In genomic region chr12:2845280-2845679, GRCh38 we compare ENCODE assay signal across 9 cellular contexts. TPM values are rescaled to one million over a fixed set of nuclear protein-coding genes. Genes with fewer than 3 reads are reported as not detected.
DNase-seq lines count a peak whose midpoint lies in the region; ATAC-seq, FAIRE-seq and TF ChIP-seq lines count a peak whose summit lies in the region.
"Had no signal": no experiment of that assay in that cellular context is flagged by ENCODE, and none has a peak within 500 bp of the region (broad histone marks: within the 10 kb centered on the region; RNA-seq: fewer than 3 reads in every experiment).

No MANE protein-coding gene starts in this region.

- no peak for TF ChIP-seq CTCF in liver (IDR thresholded peaks at IDR 0.05; ENCODE audit: low read depth, low read length, missing input control)
- TF ChIP-seq CTCF in HepG2 (CRISPR knock-in tag; IDR thresholded peaks at IDR 0.05) = no peak
- no peak for TF ChIP-seq CTCF in vagina (IDR thresholded peaks at IDR 0.05)
- no peak for TF ChIP-seq CTCF in lower leg skin (IDR thresholded peaks at IDR 0.05)

- H3K27me3 ChIP-seq in liver (ENCODE audit: control insufficient read depth in 4 of 4, insufficient read depth in 4 of 4, low read length in 3 of 4) = no peaks in the 10 kb centered on the region
- H3K27me3 ChIP-seq in HepG2 (ENCODE audit: control insufficient read depth in 1 of 2, insufficient read depth in 2 of 2, low read length in 2 of 2) = no peaks in the 10 kb centered on the region; a peak in 1 of 5 replicates
- no peaks in the 10 kb centered on the region for H3K27me3 ChIP-seq in right cardiac atrium (ENCODE audit: control insufficient read depth, insufficient read depth)
- H3K27me3 ChIP-seq in vagina = no peaks in the 10 kb centered on the region

- POLR2A ChIA-PET in HepG2 (lab: Yijun Ruan, JAX) = interaction anchor here (0.6 to 0.8 kb wide), 2 partner anchors 29 to 40 kb away, joined by 4 read pairs; no protein-coding TSS in a partner anchor

- no peak overlapping the region for H3K4me3 ChIP-seq in liver (ENCODE audit: low read depth in 1 of 3, low read length in 3 of 3)
- H3K4me3 ChIP-seq in HepG2 (replicated peaks in 1 of 3; ENCODE audit: insufficient read depth in 1 of 3, low read depth in 2 of 3, low read length in 3 of 3) = no peak overlapping the region
- H3K4me3 ChIP-seq in right cardiac atrium (ENCODE audit: low read length) = no peak overlapping the region
- H3K4me3 ChIP-seq in vagina = no peak overlapping the region
- no peak overlapping the region for H3K4me3 ChIP-seq in lower leg skin (ENCODE audit: low read depth, poor library complexity, severe bottlenecking)
- H3K4me3 ChIP-seq: thoracic aorta had no signal

- no peak for TF ChIP-seq RAD21 in liver (IDR thresholded peaks at IDR 0.05)
- no peak for TF ChIP-seq RAD21 in HepG2 (CRISPR knock-in tag; IDR thresholded peaks at IDR 0.05)

- in situ Hi-C loops in HepG2 (cut with HindIII; ENCODE audit: extremely low pct_ligation_motif_present, low pct_unique_long_range_greater_than_20kb) = loop anchor here (5.0 kb wide), 1 partner anchor 102 kb away; no protein-coding TSS in a partner anchor

- intact Hi-C loops in HepG2 (cut with micrococcal nuclease; ENCODE audit: unreplicated experiment) = loop anchor here (5.0 kb wide), 2 partner anchors 42 to 117 kb away; no protein-coding TSS in a partner anchor
- intact Hi-C loops in right cardiac atrium (cut with DNase I) = no loop called here
- intact Hi-C loops in vagina (cut with DNase I) = no loop called here
- intact Hi-C loops in lower leg skin (cut with DNase I; ENCODE audit: low total_unique reads) = no loop called here

- TF ChIP-seq POLR2A in HepG2 (IDR thresholded peaks at IDR 0.05; ENCODE audit: insufficient read depth in 1 of 2, low read depth in 2 of 2, low read length in 2 of 2) (no peak), vagina (IDR thresholded peaks at IDR 0.05) (no peak), lower leg skin (IDR thresholded peaks at IDR 0.05) (no peak)

- no peak overlapping the region for H3K9ac ChIP-seq in liver (ENCODE audit: low read depth in 1 of 2, low read length in 2 of 2)
- H3K9ac ChIP-seq in HepG2 (ENCODE audit: insufficient read depth, low read depth, low read length) = no peak overlapping the region

- ATAC-seq in HepG2 (no peak), right cardiac atrium (peak; percentile 50 to 80)

- DNase-seq in HepG2 (ENCODE audit: low spot score) (no peak), right cardiac atrium (peak; percentile 48 to 68 (median 68)), vagina (ENCODE audit: extremely low spot score in 2 of 2) (no peak), lower leg skin (ENCODE audit: low spot score in 2 of 2) (no peak), substantia nigra (lab: John Stamatoyannopoulos, UW) (no peak)
- DNase-seq: kidney glomerular epithelial cell had no signal

- no TSS peak for BruUV-seq in HepG2 (replicated peaks; lab: Mats Ljungman, UMichigan)

- H2AFZ ChIP-seq in HepG2 (ENCODE audit: low read length) = no peak overlapping the region

- TF ChIP-seq EP300 in HepG2 (IDR thresholded peaks at IDR 0.05; ENCODE audit: low read depth in 2 of 2, low read length in 2 of 2) (no peak), HepG2 (CRISPR knock-in tag; IDR thresholded peaks at IDR 0.05; ENCODE audit: borderline replicate concordance) (no peak)

- peaks cover 0 to 10% (median 2%) of the 10 kb centered on the region in 4 donors for H3K36me3 ChIP-seq in liver (ENCODE audit: control insufficient read depth in 4 of 4, insufficient read depth in 3 of 4, low read depth in 1 of 4, low read length in 3 of 4)
- H3K36me3 ChIP-seq in HepG2 (replicated peaks in 1 of 2; ENCODE audit: control insufficient read depth in 1 of 2, insufficient read depth in 2 of 2, low read length in 2 of 2) = peaks cover 3 to 4% of the 10 kb centered on the region in 2 experiments; a peak in 2 of 5 replicates
- H3K36me3 ChIP-seq in vagina = no peaks in the 10 kb centered on the region
- H3K36me3 ChIP-seq: thoracic aorta had no signal

- H3K9me3 ChIP-seq in liver (ENCODE audit: control insufficient read depth in 4 of 4, low read length in 3 of 4) (no peaks in the 10 kb centered on the region), HepG2 (ENCODE audit: low read length) (no peaks in the 10 kb centered on the region), right cardiac atrium (ENCODE audit: control insufficient read depth, low read length) (no peaks in the 10 kb centered on the region), vagina (no peaks in the 10 kb centered on the region)
- H3K9me3 ChIP-seq: thoracic aorta had no signal

- H4K20me1 ChIP-seq in HepG2 (ENCODE audit: insufficient read depth, low read length) = no peaks in the 10 kb centered on the region

- H3K4me1 ChIP-seq in liver (ENCODE audit: control insufficient read depth in 4 of 4, insufficient read depth in 4 of 4, low read length in 3 of 4) (peaks cover 2 to 10% (median 8%) of the 10 kb centered on the region in 4 donors), HepG2 (ENCODE audit: insufficient read depth, low read length) (peaks cover 42% of the 10 kb centered on the region), right cardiac atrium (ENCODE audit: control insufficient read depth, insufficient read depth, low read length) (no peaks in the 10 kb centered on the region), vagina (no peaks in the 10 kb centered on the region)

- no peak overlapping the region for H3K4me2 ChIP-seq in HepG2 (ENCODE audit: low read depth, low read length)

- H3K79me2 ChIP-seq in HepG2 (ENCODE audit: insufficient read depth, low read length) = no peaks in the 10 kb centered on the region

- WGBS in liver = 66% methylated on average over 6 of the region's 6 CpGs
- WGBS in HepG2 (ENCODE audit: low lambda C conversion rate) = 82% methylated on average over 6 of the region's 6 CpGs
- 27% methylated on average over 6 of the region's 6 CpGs for WGBS in right cardiac atrium
- WGBS in lower leg skin, 2 donors = 40 to 56% methylated on average over 6 of the region's 6 CpGs

- CTCF ChIA-PET in HepG2 (lab: Yijun Ruan, JAX; ENCODE audit: low intra/inter-chr PET ratio, low total read pairs) = interaction anchor here (1.7 kb wide), 1 partner anchor 99 kb away, joined by 6 read pairs; no protein-coding TSS in a partner anchor

- H3K27ac ChIP-seq in liver (ENCODE audit: low read depth in 1 of 2, low read length in 2 of 2) (peak overlapping the region in 1 of 2 donors; percentile 9), HepG2 (ENCODE audit: extremely low read length, insufficient read depth, low read length) (no peak overlapping the region), right cardiac atrium (ENCODE audit: low read length) (no peak overlapping the region), vagina (peak overlapping the region; percentile 6), substantia nigra (ENCODE audit: low read depth, low read length, poor library complexity, severe bottlenecking) (no peak overlapping the region)
- H3K27ac ChIP-seq: thoracic aorta, VCaP had no signal

- FAIRE-seq in HepG2 (lab: Jason Lieb, UNC) = no peak

RNA-seq across cellular contexts. Expression of gene NRIP2, which starts 10.4 kb away (rescaled TPM):
- total RNA-seq in liver (under 1 TPM; 0.19 to 0.25 TPM), HepG2 (2016; rRNA removed; fragmentation: Illumina TruSeq; extraction: Trizol) (not detected in 2 replicates), right cardiac atrium (1 to 10 TPM; 1.5 to 3.0 (median 1.8) TPM), vagina (1.2 TPM), lower leg skin (1 to 10 TPM in 2 of 4 donors, under 1 TPM in 2; 0.17 to 1.9 (median 0.79) TPM)
- polyA plus RNA-seq in liver (under 1 TPM; 0.21 to 0.46 TPM), HepG2 (2011; rRNA removed) (not detected in 2 replicates), right cardiac atrium (2.0 TPM)
- total RNA-seq in HepG2 (2016; cell fraction: cytosol; rRNA removed; fragmentation: Illumina TruSeq; extraction: Trizol; ENCODE audit: low read depth) = not detected in 2 replicates
- total RNA-seq in HepG2 (2016; cell fraction: insoluble cytoplasmic fraction; rRNA removed; fragmentation: Illumina TruSeq; extraction: Trizol) = not detected in 2 replicates
- total RNA-seq in HepG2 (2016; cell fraction: membrane; rRNA removed; fragmentation: Illumina TruSeq; extraction: Trizol) = not detected in 2 replicates
- not detected in 2 replicates for total RNA-seq in HepG2 (2016; cell fraction: nucleus; rRNA removed; fragmentation: Illumina TruSeq; extraction: Trizol)
- polyA plus RNA-seq in HepG2 (2011; cell fraction: cytosol; rRNA removed) = not detected in 2 replicates
- not detected in 2 replicates for polyA plus RNA-seq in HepG2 (2011; cell fraction: nucleus; rRNA removed)
- 0.15 and 0.25 TPM in 2 replicates for polyA plus RNA-seq in HepG2 (2012)
- not detected in 2 replicates for polyA plus RNA-seq in HepG2 (2016; cell fraction: cytosol; fragmentation: Illumina TruSeq; extraction: Trizol; ENCODE audit: low read depth)
- not detected in 2 replicates for polyA plus RNA-seq in HepG2 (2016; cell fraction: insoluble cytoplasmic fraction; fragmentation: Illumina TruSeq; extraction: Trizol; ENCODE audit: low read depth)
- polyA plus RNA-seq in HepG2 (2016; cell fraction: membrane; fragmentation: Illumina TruSeq; extraction: Trizol; ENCODE audit: low read depth) = not detected in 2 replicates
- polyA plus RNA-seq in HepG2 (2016; cell fraction: nucleus; fragmentation: Illumina TruSeq; extraction: Trizol; ENCODE audit: insufficient read depth, low read depth) = not detected in 2 replicates
- polyA minus RNA-seq in HepG2 (2011; rRNA and poly(A)+ RNA removed; ENCODE audit: low replicate concordance) = not detected in 2 replicates
- polyA minus RNA-seq in HepG2 (2011; cell fraction: cytosol; rRNA and poly(A)+ RNA removed) = not detected in 2 replicates
- polyA minus RNA-seq in HepG2 (2011; cell fraction: nucleus; rRNA and poly(A)+ RNA removed) = not detected in 2 replicates

RNA-seq across cellular contexts. Expression of gene TEX52, which starts 11.6 kb away (rescaled TPM):
- total RNA-seq in liver (not detected), HepG2 (2016; rRNA removed; fragmentation: Illumina TruSeq; extraction: Trizol) (0.17 TPM in 1 of 2 replicates, not detected in the other), right cardiac atrium (not detected), vagina (not detected), lower leg skin (not detected)
- polyA plus RNA-seq in liver (not detected), HepG2 (2011; rRNA removed) (0.05 TPM in 1 of 2 replicates, not detected in the other), right cardiac atrium (not detected)
- total RNA-seq in HepG2 (2016; cell fraction: cytosol; rRNA removed; fragmentation: Illumina TruSeq; extraction: Trizol; ENCODE audit: low read depth) = not detected in 2 replicates
- total RNA-seq in HepG2 (2016; cell fraction: insoluble cytoplasmic fraction; rRNA removed; fragmentation: Illumina TruSeq; extraction: Trizol) = not detected in 2 replicates
- 0.15 TPM in 1 of 2 replicates, not detected in the other for total RNA-seq in HepG2 (2016; cell fraction: membrane; rRNA removed; fragmentation: Illumina TruSeq; extraction: Trizol)
- total RNA-seq in HepG2 (2016; cell fraction: nucleus; rRNA removed; fragmentation: Illumina TruSeq; extraction: Trizol) = not detected in 2 replicates
- not detected in 2 replicates for polyA plus RNA-seq in HepG2 (2011; cell fraction: cytosol; rRNA removed)
- polyA plus RNA-seq in HepG2 (2011; cell fraction: nucleus; rRNA removed) = not detected in 2 replicates
- 0.32 and 0.44 TPM in 2 replicates for polyA plus RNA-seq in HepG2 (2012)
- not detected in 2 replicates for polyA plus RNA-seq in HepG2 (2016; cell fraction: cytosol; fragmentation: Illumina TruSeq; extraction: Trizol; ENCODE audit: low read depth)
- not detected in 2 replicates for polyA plus RNA-seq in HepG2 (2016; cell fraction: insoluble cytoplasmic fraction; fragmentation: Illumina TruSeq; extraction: Trizol; ENCODE audit: low read depth)
- not detected in 2 replicates for polyA plus RNA-seq in HepG2 (2016; cell fraction: membrane; fragmentation: Illumina TruSeq; extraction: Trizol; ENCODE audit: low read depth)
- polyA plus RNA-seq in HepG2 (2016; cell fraction: nucleus; fragmentation: Illumina TruSeq; extraction: Trizol; ENCODE audit: insufficient read depth, low read depth) = not detected in 2 replicates
- 0.34 TPM in 1 of 2 replicates, not detected in the other for polyA minus RNA-seq in HepG2 (2011; rRNA and poly(A)+ RNA removed; ENCODE audit: low replicate concordance)
- not detected in 2 replicates for polyA minus RNA-seq in HepG2 (2011; cell fraction: cytosol; rRNA and poly(A)+ RNA removed)
- 0.52 TPM in 1 of 2 replicates, not detected in the other for polyA minus RNA-seq in HepG2 (2011; cell fraction: nucleus; rRNA and poly(A)+ RNA removed)
- total RNA-seq: thoracic aorta had no signal

RNA-seq across cellular contexts. Expression of gene FOXM1, which starts 31.7 kb away (rescaled TPM):
- total RNA-seq in liver = 10 to 100 TPM in 1 of 2 donors, not detected in 1; 10.3 TPM
- polyA plus RNA-seq in liver = 1 to 10 TPM in 1 of 2 donors, under 1 TPM in 1; 0.81 to 4.6 TPM
- 25.9 and 28.6 TPM in 2 replicates for total RNA-seq in HepG2 (2016; rRNA removed; fragmentation: Illumina TruSeq; extraction: Trizol)
- total RNA-seq in HepG2 (2016; cell fraction: cytosol; rRNA removed; fragmentation: Illumina TruSeq; extraction: Trizol; ENCODE audit: low read depth) = 25.4 and 25.7 TPM in 2 replicates
- 22.5 and 24.1 TPM in 2 replicates for total RNA-seq in HepG2 (2016; cell fraction: insoluble cytoplasmic fraction; rRNA removed; fragmentation: Illumina TruSeq; extraction: Trizol)
- total RNA-seq in HepG2 (2016; cell fraction: membrane; rRNA removed; fragmentation: Illumina TruSeq; extraction: Trizol) = 75.7 and 77.8 TPM in 2 replicates
- 21.2 and 26.7 TPM in 2 replicates for total RNA-seq in HepG2 (2016; cell fraction: nucleus; rRNA removed; fragmentation: Illumina TruSeq; extraction: Trizol)
- polyA plus RNA-seq in HepG2 (2011; rRNA removed) = 13.0 and 17.1 TPM in 2 replicates
- 10.5 and 13.6 TPM in 2 replicates for polyA plus RNA-seq in HepG2 (2011; cell fraction: cytosol; rRNA removed)
- 19.0 and 26.5 TPM in 2 replicates for polyA plus RNA-seq in HepG2 (2011; cell fraction: nucleus; rRNA removed)
- 12.5 and 25.0 TPM in 2 replicates for polyA plus RNA-seq in HepG2 (2012)
- 77.1 and 77.7 TPM in 2 replicates for polyA plus RNA-seq in HepG2 (2016; cell fraction: cytosol; fragmentation: Illumina TruSeq; extraction: Trizol; ENCODE audit: low read depth)
- polyA plus RNA-seq in HepG2 (2016; cell fraction: insoluble cytoplasmic fraction; fragmentation: Illumina TruSeq; extraction: Trizol; ENCODE audit: low read depth) = 47.3 and 73.5 TPM in 2 replicates
- 163 and 181 TPM in 2 replicates for polyA plus RNA-seq in HepG2 (2016; cell fraction: membrane; fragmentation: Illumina TruSeq; extraction: Trizol; ENCODE audit: low read depth)
- polyA plus RNA-seq in HepG2 (2016; cell fraction: nucleus; fragmentation: Illumina TruSeq; extraction: Trizol; ENCODE audit: insufficient read depth, low read depth) = 78.8 and 80.9 TPM in 2 replicates
- polyA minus RNA-seq in HepG2 (2011; rRNA and poly(A)+ RNA removed; ENCODE audit: low replicate concordance) = 19.2 and 106 TPM in 2 replicates
- polyA minus RNA-seq in HepG2 (2011; cell fraction: cytosol; rRNA and poly(A)+ RNA removed) = 12.0 and 16.2 TPM in 2 replicates
- 11.6 and 12.9 TPM in 2 replicates for polyA minus RNA-seq in HepG2 (2011; cell fraction: nucleus; rRNA and poly(A)+ RNA removed)
- total RNA-seq in right cardiac atrium = 1 to 10 TPM in 2 of 4 donors, under 1 TPM in 2; 0.33 to 1.7 (median 0.93) TPM
- polyA plus RNA-seq in right cardiac atrium = 0.20 TPM
- 8.1 TPM for total RNA-seq in vagina
- 1 to 10 TPM; 1.4 to 6.5 (median 2.9) TPM for total RNA-seq in lower leg skin

RNA-seq across cellular contexts. Expression of gene RHNO1, which starts 31.7 kb away (rescaled TPM):
- total RNA-seq in liver (10 to 100 TPM in 1 of 2 donors, 1 to 10 TPM in 1; 1.4 to 14.5 TPM), HepG2 (2016; rRNA removed; fragmentation: Illumina TruSeq; extraction: Trizol) (27.2 and 30.4 TPM in 2 replicates), right cardiac atrium (10 to 100 TPM in 1 of 4 donors, 1 to 10 TPM in 3; 8.3 to 11.0 (median 8.7) TPM), vagina (13.8 TPM), lower leg skin (10 to 100 TPM; 14.3 to 21.3 (median 17.2) TPM)
- polyA plus RNA-seq in liver (1 to 10 TPM; 2.2 to 3.5 TPM), HepG2 (2011; rRNA removed) (37.4 and 49.6 TPM in 2 replicates), right cardiac atrium (13.6 TPM)
- 21.1 and 34.2 TPM in 2 replicates for total RNA-seq in HepG2 (2016; cell fraction: cytosol; rRNA removed; fragmentation: Illumina TruSeq; extraction: Trizol; ENCODE audit: low read depth)
- 25.6 and 27.8 TPM in 2 replicates for total RNA-seq in HepG2 (2016; cell fraction: insoluble cytoplasmic fraction; rRNA removed; fragmentation: Illumina TruSeq; extraction: Trizol)
- 46.0 and 68.5 TPM in 2 replicates for total RNA-seq in HepG2 (2016; cell fraction: membrane; rRNA removed; fragmentation: Illumina TruSeq; extraction: Trizol)
- total RNA-seq in HepG2 (2016; cell fraction: nucleus; rRNA removed; fragmentation: Illumina TruSeq; extraction: Trizol) = 11.0 and 12.2 TPM in 2 replicates
- 24.5 and 28.5 TPM in 2 replicates for polyA plus RNA-seq in HepG2 (2011; cell fraction: cytosol; rRNA removed)
- polyA plus RNA-seq in HepG2 (2011; cell fraction: nucleus; rRNA removed) = 5.2 and 7.5 TPM in 2 replicates
- 12.7 and 23.0 TPM in 2 replicates for polyA plus RNA-seq in HepG2 (2012)
- polyA plus RNA-seq in HepG2 (2016; cell fraction: cytosol; fragmentation: Illumina TruSeq; extraction: Trizol; ENCODE audit: low read depth) = 31.9 and 64.1 TPM in 2 replicates
- polyA plus RNA-seq in HepG2 (2016; cell fraction: insoluble cytoplasmic fraction; fragmentation: Illumina TruSeq; extraction: Trizol; ENCODE audit: low read depth) = 61.5 and 67.1 TPM in 2 replicates
- polyA plus RNA-seq in HepG2 (2016; cell fraction: membrane; fragmentation: Illumina TruSeq; extraction: Trizol; ENCODE audit: low read depth) = 69.7 and 97.7 TPM in 2 replicates
- polyA plus RNA-seq in HepG2 (2016; cell fraction: nucleus; fragmentation: Illumina TruSeq; extraction: Trizol; ENCODE audit: insufficient read depth, low read depth) = 22.6 and 24.4 TPM in 2 replicates
- polyA minus RNA-seq in HepG2 (2011; rRNA and poly(A)+ RNA removed; ENCODE audit: low replicate concordance) = 20.8 and 79.2 TPM in 2 replicates
- 18.6 and 19.5 TPM in 2 replicates for polyA minus RNA-seq in HepG2 (2011; cell fraction: cytosol; rRNA and poly(A)+ RNA removed)
- 5.0 and 7.2 TPM in 2 replicates for polyA minus RNA-seq in HepG2 (2011; cell fraction: nucleus; rRNA and poly(A)+ RNA removed)

RNA-seq across cellular contexts. Expression of gene ITFG2, which starts 32.8 kb away (rescaled TPM):
- total RNA-seq in liver = 10 to 100 TPM in 1 of 2 donors, 1 to 10 TPM in 1; 9.3 to 26.3 TPM
- 10 to 100 TPM in 1 of 2 donors, 1 to 10 TPM in 1; 7.5 to 13.4 TPM for polyA plus RNA-seq in liver
- total RNA-seq in HepG2 (2016; rRNA removed; fragmentation: Illumina TruSeq; extraction: Trizol) = 8.9 and 15.5 TPM in 2 replicates
- 20.0 and 20.3 TPM in 2 replicates for total RNA-seq in HepG2 (2016; cell fraction: cytosol; rRNA removed; fragmentation: Illumina TruSeq; extraction: Trizol; ENCODE audit: low read depth)
- 7.9 and 16.4 TPM in 2 replicates for total RNA-seq in HepG2 (2016; cell fraction: insoluble cytoplasmic fraction; rRNA removed; fragmentation: Illumina TruSeq; extraction: Trizol)
- 10.7 and 12.0 TPM in 2 replicates for total RNA-seq in HepG2 (2016; cell fraction: membrane; rRNA removed; fragmentation: Illumina TruSeq; extraction: Trizol)
- total RNA-seq in HepG2 (2016; cell fraction: nucleus; rRNA removed; fragmentation: Illumina TruSeq; extraction: Trizol) = 31.2 and 38.8 TPM in 2 replicates
- polyA plus RNA-seq in HepG2 (2011; rRNA removed) = 12.5 and 14.8 TPM in 2 replicates
- 4.1 and 7.2 TPM in 2 replicates for polyA plus RNA-seq in HepG2 (2011; cell fraction: cytosol; rRNA removed)
- polyA plus RNA-seq in HepG2 (2011; cell fraction: nucleus; rRNA removed) = 41.4 and 42.8 TPM in 2 replicates
- 11.5 and 16.2 TPM in 2 replicates for polyA plus RNA-seq in HepG2 (2012)
- polyA plus RNA-seq in HepG2 (2016; cell fraction: cytosol; fragmentation: Illumina TruSeq; extraction: Trizol; ENCODE audit: low read depth) = 2.4 and 2.5 TPM in 2 replicates
- 7.9 TPM in 2 replicates for polyA plus RNA-seq in HepG2 (2016; cell fraction: insoluble cytoplasmic fraction; fragmentation: Illumina TruSeq; extraction: Trizol; ENCODE audit: low read depth)
- polyA plus RNA-seq in HepG2 (2016; cell fraction: membrane; fragmentation: Illumina TruSeq; extraction: Trizol; ENCODE audit: low read depth) = 3.1 and 4.4 TPM in 2 replicates
- polyA plus RNA-seq in HepG2 (2016; cell fraction: nucleus; fragmentation: Illumina TruSeq; extraction: Trizol; ENCODE audit: insufficient read depth, low read depth) = 63.9 and 69.9 TPM in 2 replicates
- polyA minus RNA-seq in HepG2 (2011; rRNA and poly(A)+ RNA removed; ENCODE audit: low replicate concordance) = 49.0 and 83.1 TPM in 2 replicates
- polyA minus RNA-seq in HepG2 (2011; cell fraction: cytosol; rRNA and poly(A)+ RNA removed) = 9.7 and 14.4 TPM in 2 replicates
- 66.3 and 69.5 TPM in 2 replicates for polyA minus RNA-seq in HepG2 (2011; cell fraction: nucleus; rRNA and poly(A)+ RNA removed)
- total RNA-seq in right cardiac atrium = 10 to 100 TPM; 14.3 to 20.6 (median 17.3) TPM
- 15.7 TPM for polyA plus RNA-seq in right cardiac atrium
- total RNA-seq in vagina = 30.4 TPM
- 10 to 100 TPM; 13.9 to 36.1 (median 27.5) TPM for total RNA-seq in lower leg skin

Comparison
In these comparisons a context has a peak if more than half of its experiments do, and no peak if none do; other contexts are left out.
1. DNase-seq: peak in right cardiac atrium (3 of 3); none in HepG2 (single experiment), vagina (0 of 2), lower leg skin (0 of 2) and substantia nigra (0 of 49).